In genomic region chr1:156638189-156638588, GRCh38 we compare ENCODE assay signal across 17 cellular contexts. TPM values are rescaled to one million over a fixed set of nuclear protein-coding genes. Genes with fewer than 3 reads are reported as not detected.
DNase-seq lines count a peak whose midpoint lies in the region; FAIRE-seq and TF ChIP-seq lines count a peak whose summit lies in the region.
"Had no signal": no experiment of that assay in that cellular context is flagged by ENCODE, and none has a peak within 500 bp of the region (broad histone marks: within the 10 kb centered on the region; RNA-seq: fewer than 3 reads in every experiment).

No MANE protein-coding gene starts in this region.

- no peak for FAIRE-seq in GM12891 (lab: Jason Lieb, UNC)
- FAIRE-seq: GM12878 had no signal

- no peaks in the 10 kb centered on the region for H3K9me3 ChIP-seq in MG63
- H3K9me3 ChIP-seq: SJSA1 had no signal

- H3K27me3 ChIP-seq in H7 (ENCODE audit: control insufficient read depth, insufficient read depth, low read length) (peaks cover 46% of the 10 kb centered on the region), MG63 (peaks cover 51% of the 10 kb centered on the region)

- no peak overlapping the region for H3K4me3 ChIP-seq in H7 (ENCODE audit: insufficient read depth, low read depth, low read length)
- H3K4me3 ChIP-seq in MG63, result no peak overlapping the region
- H3K4me3 ChIP-seq: GM12878, GM23338, PC-9, SJSA1 had no signal

- TF ChIP-seq POLR2A in GM12891 (IDR thresholded peaks at IDR 0.05; ENCODE audit: low read depth, low read length), result no peak

- DNase-seq in H7 (peak; percentile 30), caudate nucleus (lab: John Stamatoyannopoulos, UW) (peak in 39 of 61 donors; percentile 22 to 81 (median 56)), iPS-NIHi7 (ENCODE audit: extremely low spot score) (peak; percentile 6), substantia nigra (lab: John Stamatoyannopoulos, UW) (peak in 21 of 49 donors; percentile 25 to 79 (median 43)), GM12891 (ENCODE audit: insufficient read length, low spot score) (no peak), MG63 (no peak)
- no peak for DNase-seq in stimulated activated naive CD4-positive, alpha-beta T cell (lab: John Stamatoyannopoulos, UW)
- DNase-seq: CD4-positive, alpha-beta memory T cell; GDM1; NCI-H1092; PC-9 had no signal

- H3K27ac ChIP-seq in caudate nucleus (ENCODE audit: low read depth, low read length) (peak overlapping the region; percentile 27), substantia nigra (ENCODE audit: low read depth, low read length, poor library complexity, severe bottlenecking) (peak overlapping the region; percentile 40)
- H3K27ac ChIP-seq: KMS-11, PC-9, SJSA1 had no signal

- no peaks in the 10 kb centered on the region for H3K36me3 ChIP-seq in H7 (replicated peaks; ENCODE audit: control insufficient read depth, insufficient read depth, low read length)
- H3K36me3 ChIP-seq in MG63, result no peaks in the 10 kb centered on the region
- H3K36me3 ChIP-seq: SJSA1 had no signal

TF ChIP-seq in GM12891, 5 proteins besides CTCF, POLR2A, EP300 and RAD21:
- TF ChIP-seq TAF1 (IDR thresholded peaks at IDR 0.05; ENCODE audit: low read depth, low read length) (no peak), POLR2AphosphoS5 (IDR thresholded peaks at IDR 0.05; ENCODE audit: low read depth, low read length) (no peak), POU2F2 (IDR thresholded peaks at IDR 0.05; ENCODE audit: low read depth, low read length) (no peak), PAX5 (IDR thresholded peaks at IDR 0.05; ENCODE audit: insufficient read depth, low read length, severe bottlenecking) (no peak), SPI1 (IDR thresholded peaks at IDR 0.05; ENCODE audit: low read depth, low read length) (no peak)
TF ChIP-seq in GM12891: peak in this region for 0.

RNA-seq across cellular contexts. Expression of gene BCAN, which starts 3.7 kb away (rescaled TPM):
- total RNA-seq in H7 (2014; rRNA removed; shearing (Covaris generic)), result 1.7 and 4.1 TPM in 2 replicates
- 0.15 TPM for polyA plus RNA-seq in GM12891 (2012; ENCODE audit: low read depth, missing spikeins)
- not detected in 2 replicates for total RNA-seq in MG63 (2014; rRNA removed; shearing (Covaris generic); ENCODE audit: low replicate concordance)
- total RNA-seq: CD4-positive, alpha-beta memory T cell; M059J; PC-9; SJSA1 had no signal
- polyA plus RNA-seq: CD4-positive, alpha-beta memory T cell had no signal

RNA-seq across cellular contexts. Expression of gene HAPLN2, which starts 19.0 kb away (rescaled TPM):
- total RNA-seq in H7 (2014; rRNA removed; shearing (Covaris generic)), result 0.73 and 1.3 TPM in 2 replicates
- polyA plus RNA-seq in GM12891 (2012; ENCODE audit: low read depth, missing spikeins), result not detected
- total RNA-seq in MG63 (2014; rRNA removed; shearing (Covaris generic); ENCODE audit: low replicate concordance), result not detected in 2 replicates
- total RNA-seq: CD4-positive, alpha-beta memory T cell; GM12878; GM23338; M059J; PC-9; SJSA1 had no signal
- polyA plus RNA-seq: BJ; CD4-positive, alpha-beta memory T cell had no signal

RNA-seq across cellular contexts. Expression of gene GPATCH4, which starts 36.9 kb away (rescaled TPM):
- total RNA-seq in H7 (2014; rRNA removed; shearing (Covaris generic)), result 40.6 and 45.0 TPM in 2 replicates
- 33.6 TPM for polyA plus RNA-seq in GM12891 (2012; ENCODE audit: low read depth, missing spikeins)
- total RNA-seq in MG63 (2014; rRNA removed; shearing (Covaris generic); ENCODE audit: low replicate concordance), result 10.0 and 48.6 TPM in 2 replicates

RNA-seq across cellular contexts. Expression of gene NES, which starts 39.0 kb away (rescaled TPM):
- 220 and 231 TPM in 2 replicates for total RNA-seq in H7 (2014; rRNA removed; shearing (Covaris generic))
- 0.01 TPM for polyA plus RNA-seq in GM12891 (2012; ENCODE audit: low read depth, missing spikeins)
- total RNA-seq in MG63 (2014; rRNA removed; shearing (Covaris generic); ENCODE audit: low replicate concordance), result 0.03 TPM in 1 of 2 replicates, not detected in the other
- total RNA-seq: CD4-positive, alpha-beta memory T cell had no signal
- polyA plus RNA-seq: CD4-positive, alpha-beta memory T cell had no signal

RNA-seq across cellular contexts. Expression of gene NAXE, which starts 46.6 kb away (rescaled TPM):
- total RNA-seq in H7 (2014; rRNA removed; shearing (Covaris generic)), result 133 and 151 TPM in 2 replicates
- 60.1 TPM for polyA plus RNA-seq in GM12891 (2012; ENCODE audit: low read depth, missing spikeins)
- total RNA-seq in MG63 (2014; rRNA removed; shearing (Covaris generic); ENCODE audit: low replicate concordance), result 105 and 170 TPM in 2 replicates

Comparison
In these comparisons a context has a peak if more than half of its experiments do, and no peak if none do; other contexts are left out.
1. DNase-seq: peak in H7 (single experiment), caudate nucleus (39 of 61) and iPS-NIHi7 (single experiment); none in GM12891 (single experiment), MG63 (single experiment) and stimulated activated naive CD4-positive, alpha-beta T cell (0 of 6).